In the genomic region with DNA sequence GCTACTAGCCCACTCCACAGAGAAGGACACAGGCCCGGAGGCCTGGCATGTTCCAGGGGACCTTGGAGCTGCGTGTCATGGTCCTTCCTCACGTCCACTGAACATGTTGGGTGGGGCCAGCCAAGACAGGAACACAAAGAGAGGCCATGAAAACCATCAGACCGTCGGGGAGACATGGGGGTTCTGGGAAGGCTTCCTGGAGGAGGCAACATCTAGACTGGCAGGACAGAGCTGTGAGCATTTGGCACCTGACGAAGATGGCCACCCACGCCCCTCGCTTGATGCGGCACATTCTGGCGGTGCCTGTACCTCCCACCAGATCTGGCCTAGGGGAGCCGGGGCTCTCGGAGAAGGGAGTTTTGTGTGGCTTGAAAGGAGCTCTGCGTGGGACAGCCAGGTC, we compare ENCODE assay signal across 4 cellular contexts.
TF ChIP-seq lines count a peak whose summit lies in the region.

No MANE protein-coding gene starts in this region.

TF ChIP-seq in SK-N-SH, 30 proteins besides CTCF, POLR2A, EP300 and RAD21:
- TF ChIP-seq FOSL2 (IDR thresholded peaks at IDR 0.05; ENCODE audit: borderline replicate concordance, low read depth) (no peak), MEF2A (IDR thresholded peaks at IDR 0.05; ENCODE audit: borderline replicate concordance, low read depth) (no peak), MAX (IDR thresholded peaks at IDR 0.05; ENCODE audit: low read depth) (no peak), JUND (IDR thresholded peaks at IDR 0.05) (no peak), CHD2 (IDR thresholded peaks at IDR 0.05; ENCODE audit: low read length, partially characterized antibody) (no peak), RCOR1 (IDR thresholded peaks at IDR 0.05; ENCODE audit: low read length) (no peak), GABPA (IDR thresholded peaks at IDR 0.05; ENCODE audit: low read depth) (no peak), NFIC (IDR thresholded peaks at IDR 0.05; ENCODE audit: borderline replicate concordance) (no peak)
- TF ChIP-seq, protein P1, sequence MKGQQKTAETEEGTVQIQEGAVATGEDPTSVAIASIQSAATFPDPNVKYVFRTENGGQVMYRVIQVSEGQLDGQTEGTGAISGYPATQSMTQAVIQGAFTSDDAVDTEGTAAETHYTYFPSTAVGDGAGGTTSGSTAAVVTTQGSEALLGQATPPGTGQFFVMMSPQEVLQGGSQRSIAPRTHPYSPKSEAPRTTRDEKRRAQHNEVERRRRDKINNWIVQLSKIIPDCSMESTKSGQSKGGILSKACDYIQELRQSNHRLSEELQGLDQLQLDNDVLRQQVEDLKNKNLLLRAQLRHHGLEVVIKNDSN (IDR thresholded peaks at IDR 0.05; ENCODE audit: borderline replicate concordance, low read depth) = no peak

TF ChIP-seq in SK-N-SH treated with all-trans-retinoic acid at 6 μM for 48 hours, 23 proteins besides CTCF, POLR2A, EP300 and RAD21 (continues in another document):
- TF ChIP-seq CREB5 (CRISPR knock-in tag; IDR thresholded peaks at IDR 0.05; ENCODE audit: low read depth) (no peak), PATZ1 (CRISPR knock-in tag; IDR thresholded peaks at IDR 0.05; ENCODE audit: borderline replicate concordance) (no peak), ZFP3 (CRISPR knock-in tag; IDR thresholded peaks at IDR 0.05) (no peak), ESRRG (CRISPR knock-in tag; IDR thresholded peaks at IDR 0.05) (no peak), GLIS3 (CRISPR knock-in tag; IDR thresholded peaks at IDR 0.05) (no peak), OSR1 (CRISPR knock-in tag; IDR thresholded peaks at IDR 0.05) (no peak), ZC3H10 (CRISPR knock-in tag; IDR thresholded peaks at IDR 0.05) (no peak), ZNF70 (CRISPR knock-in tag; IDR thresholded peaks at IDR 0.05) (no peak), PPARA (CRISPR knock-in tag; IDR thresholded peaks at IDR 0.05; ENCODE audit: borderline replicate concordance) (no peak), ISL1 (CRISPR knock-in tag; IDR thresholded peaks at IDR 0.05) (no peak)

TF ChIP-seq in A549, 52 proteins besides CTCF, POLR2A, EP300 and RAD21:
- TF ChIP-seq MYC (IDR thresholded peaks at IDR 0.05; ENCODE audit: borderline replicate concordance, low read length) (no peak), HOXB5 (CRISPR knock-in tag; IDR thresholded peaks at IDR 0.05) (no peak), FOSB (CRISPR knock-in tag; IDR thresholded peaks at IDR 0.05) (no peak), ZFP36 (IDR thresholded peaks at IDR 0.05; ENCODE audit: borderline replicate concordance, partially characterized antibody) (peak; percentile 71), MAZ (IDR thresholded peaks at IDR 0.05; ENCODE audit: borderline replicate concordance, low read depth, low read length) (no peak)

TF ChIP-seq in K562, 482 proteins besides CTCF, POLR2A, EP300 and RAD21:
- TF ChIP-seq ZFP36 (IDR thresholded peaks at IDR 0.05; ENCODE audit: low read depth, low read length, partially characterized antibody) (peak; percentile 76), PTTG1 (tag; IDR thresholded peaks at IDR 0.05; ENCODE audit: low read depth) (no peak)
